ENCODE assay signal across 1 cellular context in the genomic region with DNA sequence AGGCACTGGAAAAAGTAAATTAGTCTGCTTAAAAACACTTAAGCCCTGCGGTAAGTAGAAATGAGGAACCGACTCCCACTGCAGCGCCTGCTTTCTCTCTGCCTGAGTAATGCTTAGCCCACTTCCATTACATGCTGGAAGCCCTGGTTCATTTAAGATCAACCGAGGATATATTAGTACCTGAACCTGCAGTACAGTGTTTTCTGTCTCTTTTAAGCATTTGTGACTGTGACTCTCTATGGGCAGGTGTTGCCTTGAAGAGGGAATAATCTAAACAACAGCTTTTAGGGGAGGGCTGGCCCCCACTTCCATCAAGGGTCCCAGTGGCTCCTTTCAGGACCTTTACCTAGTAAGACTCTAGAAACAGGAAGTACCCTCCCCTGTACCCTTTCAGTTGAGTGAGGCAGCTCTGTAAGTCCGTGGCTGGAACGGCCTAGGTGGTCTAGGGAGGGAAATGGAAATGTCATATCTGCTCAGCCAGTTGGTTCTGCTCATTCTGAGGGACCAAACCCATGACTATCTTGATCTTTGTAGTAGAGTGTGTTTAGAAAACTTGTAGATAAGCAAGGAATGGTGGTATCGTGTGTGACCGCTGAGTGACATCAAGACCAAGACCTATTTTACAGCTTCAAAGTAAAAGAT.
TF ChIP-seq lines count a peak whose summit lies in the region.

No MANE protein-coding gene starts in this region.

TF ChIP-seq in GM12878, 131 proteins besides CTCF, POLR2A, EP300 and RAD21:
- TF ChIP-seq SMARCA5 (IDR thresholded peaks at IDR 0.05) (no peak), RUNX3 (IDR thresholded peaks at IDR 0.05; ENCODE audit: low read length) (peak; percentile 57), RELB (IDR thresholded peaks at IDR 0.05; ENCODE audit: low read depth) (0 out of 2 replicates have a peak, but pooled peaks have one; percentile 29), WRNIP1 (IDR thresholded peaks at IDR 0.05; ENCODE audit: borderline replicate concordance, low read depth, low read length) (no peak), CBFB (IDR thresholded peaks at IDR 0.05; ENCODE audit: low read depth) (no peak), IRF4 (IDR thresholded peaks at IDR 0.05; ENCODE audit: low read depth, low read length) (0 out of 2 replicates have a peak, but pooled peaks have one; percentile 33), CREM (IDR thresholded peaks at IDR 0.05; ENCODE audit: low read depth) (no peak), IKZF2 (IDR thresholded peaks at IDR 0.05) (peak; percentile 30 to 34; a peak in 2 of 4 replicates), SMC3 (IDR thresholded peaks at IDR 0.05; ENCODE audit: borderline replicate concordance, low read length) (no peak), SMAD1 (IDR thresholded peaks at IDR 0.05; ENCODE audit: low read depth, partially characterized antibody) (no peak), SPI1 (IDR thresholded peaks at IDR 0.05; ENCODE audit: borderline replicate concordance, insufficient read depth, low read depth, low read length) (peak; percentile 89), MAX (IDR thresholded peaks at IDR 0.05; ENCODE audit: low read depth, low read length) (no peak), IKZF1 (conservative IDR thresholded peaks at IDR 0.05) (no peak; the same call in none of the 2 replicates), DPF2 (IDR thresholded peaks at IDR 0.05) (peak; percentile 33; the same call in 1 of the 2 replicates), RFX5 (IDR thresholded peaks at IDR 0.05; ENCODE audit: low read depth, low read length) (no peak)
- TF ChIP-seq, protein P1, sequence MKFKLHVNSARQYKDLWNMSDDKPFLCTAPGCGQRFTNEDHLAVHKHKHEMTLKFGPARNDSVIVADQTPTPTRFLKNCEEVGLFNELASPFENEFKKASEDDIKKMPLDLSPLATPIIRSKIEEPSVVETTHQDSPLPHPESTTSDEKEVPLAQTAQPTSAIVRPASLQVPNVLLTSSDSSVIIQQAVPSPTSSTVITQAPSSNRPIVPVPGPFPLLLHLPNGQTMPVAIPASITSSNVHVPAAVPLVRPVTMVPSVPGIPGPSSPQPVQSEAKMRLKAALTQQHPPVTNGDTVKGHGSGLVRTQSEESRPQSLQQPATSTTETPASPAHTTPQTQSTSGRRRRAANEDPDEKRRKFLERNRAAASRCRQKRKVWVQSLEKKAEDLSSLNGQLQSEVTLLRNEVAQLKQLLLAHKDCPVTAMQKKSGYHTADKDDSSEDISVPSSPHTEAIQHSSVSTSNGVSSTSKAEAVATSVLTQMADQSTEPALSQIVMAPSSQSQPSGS (IDR thresholded peaks at IDR 0.05; ENCODE audit: low read length) = no peak
- TF ChIP-seq, protein P2, sequence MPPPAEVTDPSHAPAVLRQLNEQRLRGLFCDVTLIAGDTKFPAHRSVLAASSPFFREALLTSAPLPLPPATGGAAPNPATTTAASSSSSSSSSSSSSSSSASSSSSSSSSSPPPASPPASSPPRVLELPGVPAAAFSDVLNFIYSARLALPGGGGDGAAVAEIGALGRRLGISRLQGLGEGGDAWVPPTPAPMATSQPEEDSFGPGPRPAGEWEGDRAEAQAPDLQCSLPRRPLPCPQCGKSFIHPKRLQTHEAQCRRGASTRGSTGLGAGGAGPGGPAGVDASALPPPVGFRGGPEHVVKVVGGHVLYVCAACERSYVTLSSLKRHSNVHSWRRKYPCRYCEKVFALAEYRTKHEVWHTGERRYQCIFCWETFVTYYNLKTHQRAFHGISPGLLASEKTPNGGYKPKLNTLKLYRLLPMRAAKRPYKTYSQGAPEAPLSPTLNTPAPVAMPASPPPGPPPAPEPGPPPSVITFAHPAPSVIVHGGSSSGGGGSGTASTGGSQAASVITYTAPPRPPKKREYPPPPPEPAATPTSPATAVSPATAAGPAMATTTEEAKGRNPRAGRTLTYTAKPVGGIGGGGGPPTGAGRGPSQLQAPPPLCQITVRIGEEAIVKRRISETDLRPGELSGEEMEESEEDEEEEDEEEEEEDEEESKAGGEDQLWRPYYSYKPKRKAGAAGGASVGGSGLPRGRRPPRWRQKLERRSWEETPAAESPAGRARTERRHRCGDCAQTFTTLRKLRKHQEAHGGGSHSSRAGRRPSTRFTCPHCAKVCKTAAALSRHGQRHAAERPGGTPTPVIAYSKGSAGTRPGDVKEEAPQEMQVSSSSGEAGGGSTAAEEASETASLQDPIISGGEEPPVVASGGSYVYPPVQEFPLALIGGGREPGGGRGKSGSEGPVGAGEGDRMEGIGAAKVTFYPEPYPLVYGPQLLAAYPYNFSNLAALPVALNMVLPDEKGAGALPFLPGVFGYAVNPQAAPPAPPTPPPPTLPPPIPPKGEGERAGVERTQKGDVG (CRISPR knock-in tag; IDR thresholded peaks at IDR 0.05) = no peak
- TF ChIP-seq, protein P3, sequence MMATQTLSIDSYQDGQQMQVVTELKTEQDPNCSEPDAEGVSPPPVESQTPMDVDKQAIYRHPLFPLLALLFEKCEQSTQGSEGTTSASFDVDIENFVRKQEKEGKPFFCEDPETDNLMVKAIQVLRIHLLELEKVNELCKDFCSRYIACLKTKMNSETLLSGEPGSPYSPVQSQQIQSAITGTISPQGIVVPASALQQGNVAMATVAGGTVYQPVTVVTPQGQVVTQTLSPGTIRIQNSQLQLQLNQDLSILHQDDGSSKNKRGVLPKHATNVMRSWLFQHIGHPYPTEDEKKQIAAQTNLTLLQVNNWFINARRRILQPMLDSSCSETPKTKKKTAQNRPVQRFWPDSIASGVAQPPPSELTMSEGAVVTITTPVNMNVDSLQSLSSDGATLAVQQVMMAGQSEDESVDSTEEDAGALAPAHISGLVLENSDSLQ (IDR thresholded peaks at IDR 0.05) = no peak
